Comparison of ENCODE assay signal across 1 cellular context in genomic region chr20:1396702-1397101, GRCh38.
A peak's percentile ranks its signal among the peaks of the same experiment; 100 is the strongest.
TF ChIP-seq lines count a peak whose summit lies in the region.

No MANE protein-coding gene starts in this region.

TF ChIP-seq in endothelial cell of umbilical vein, 7 proteins besides CTCF, POLR2A, EP300 and RAD21:
- TF ChIP-seq POLR2AphosphoS5 (IDR thresholded peaks at IDR 0.05; ENCODE audit: insufficient read depth, low read depth, low read length), result no peak
- peak; percentile 84 for TF ChIP-seq GATA2 (IDR thresholded peaks at IDR 0.05; ENCODE audit: insufficient read depth, insufficient read length, low read depth, low read length)
